In the genomic region with DNA sequence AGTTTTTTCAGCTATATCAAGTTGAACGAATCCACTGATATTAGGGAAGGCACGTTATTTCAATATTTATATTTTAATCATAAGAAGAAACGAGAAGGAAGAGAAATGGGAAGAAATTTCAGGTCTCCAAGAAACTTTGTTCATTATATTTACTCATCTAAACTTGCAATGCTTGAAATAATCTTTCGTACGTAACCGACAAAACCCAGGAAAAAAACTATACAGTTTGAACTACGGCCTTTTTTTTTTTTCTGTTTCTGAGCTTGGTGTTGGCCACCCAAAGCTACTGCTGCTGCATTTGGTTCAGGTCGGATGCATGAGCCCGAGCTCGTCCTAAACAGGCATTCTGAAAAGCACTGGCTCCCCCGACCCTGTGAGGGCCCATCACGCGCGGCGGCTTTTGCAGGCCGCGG, we compare ENCODE assay signal across 8 cellular contexts. TPM values are rescaled to one million over a fixed set of nuclear protein-coding genes. Genes with fewer than 3 reads are reported as not detected.
DNase-seq lines count a peak whose midpoint lies in the region; TF ChIP-seq lines count a peak whose summit lies in the region.

No MANE protein-coding gene starts in this region.

- H3K4me3 Mint-ChIP-seq in glutamatergic neuron (ENCODE audit: unreplicated experiment) = peak overlapping the region; percentile 92

- H3K9me2 ChIP-seq in GM23248 (ENCODE audit: insufficient read depth) = no peaks in the 10 kb centered on the region

- no peak for DNase-seq in GM23248
- DNase-seq in glutamatergic neuron = no peak
- DNase-seq in NAMALWA (ENCODE audit: low spot score) = no peak
- DNase-seq in NCI-H1694 treated with DMSO at 0.1 percent for 48 hours (lab: John Stamatoyannopoulos, UW) = no peak
- no peak for DNase-seq in glomerular visceral epithelial cell (ENCODE audit: extremely low spot score)
- no peak for DNase-seq in erythroblast (lab: John Stamatoyannopoulos, UW)

- peaks cover 16% of the 10 kb centered on the region for H3F3A ChIP-seq in GM23248 (ENCODE audit: insufficient read depth)

- H3K27ac ChIP-seq in GM23248 = no peak overlapping the region

- H3K79me2 ChIP-seq in GM23248 (ENCODE audit: insufficient read depth) = peaks cover 13% of the 10 kb centered on the region

- peaks cover 3% of the 10 kb centered on the region for H3K9me3 Mint-ChIP-seq in glutamatergic neuron (ENCODE audit: unreplicated experiment)

- H2AFZ ChIP-seq in GM23248 = peak overlapping the region; percentile 90

- no peaks in the 10 kb centered on the region for H4K20me1 ChIP-seq in GM23248 (ENCODE audit: insufficient read depth)

- in situ Hi-C loops in GM23248 (cut with MboI) = loop anchor here (25.0 kb wide), 2 partner anchors 394 to 406 kb away; no protein-coding TSS in a partner anchor

- H3K27me3 ChIP-seq in GM23248 (replicated peaks; ENCODE audit: insufficient read depth) = 0 out of 2 replicates have a peak, but pooled peaks cover 4% of the 10 kb centered on the region
- H3K27me3 ChIP-seq in skeletal muscle satellite cell (ENCODE audit: control insufficient read depth, insufficient read depth, low read length) = peaks cover 13% of the 10 kb centered on the region

- TF ChIP-seq POLR2A in erythroblast (IDR thresholded peaks at IDR 0.05; ENCODE audit: low read length) = no peak

- H3K9me3 ChIP-seq in GM23248 (ENCODE audit: low read depth) = no peaks in the 10 kb centered on the region
- no peaks in the 10 kb centered on the region for H3K9me3 ChIP-seq in skeletal muscle satellite cell (replicated peaks; ENCODE audit: low read length)

- no peaks in the 10 kb centered on the region for H3K36me3 Mint-ChIP-seq in glutamatergic neuron (ENCODE audit: unreplicated experiment)

- peak overlapping the region; percentile 90 for H3K9ac ChIP-seq in GM23248
- H3K9ac ChIP-seq in skeletal muscle satellite cell (ENCODE audit: low read depth, low read length) = peak overlapping the region; percentile 84

- peak overlapping the region; percentile 62 for H3K27ac Mint-ChIP-seq in glutamatergic neuron (ENCODE audit: unreplicated experiment)

- TF ChIP-seq CTCF in WI38 (IDR thresholded peaks at IDR 0.05; ENCODE audit: low read depth, low read length) = no peak
- no peak for TF ChIP-seq CTCF in glutamatergic neuron (IDR thresholded peaks at IDR 0.05; ENCODE audit: partially characterized antibody, unreplicated experiment)

- H3K36me3 ChIP-seq in GM23248 (ENCODE audit: low read depth) = no peaks in the 10 kb centered on the region
- H3K36me3 ChIP-seq in skeletal muscle satellite cell (ENCODE audit: insufficient read depth, low read length) = no peaks in the 10 kb centered on the region

- peaks cover 13% of the 10 kb centered on the region for H3K4me1 Mint-ChIP-seq in glutamatergic neuron (ENCODE audit: low read depth, unreplicated experiment)

- H3K4me2 ChIP-seq in GM23248 (ENCODE audit: unreplicated experiment) (peak overlapping the region; percentile 82), skeletal muscle satellite cell (ENCODE audit: low read length) (peak overlapping the region; percentile 78)

- H3K4me1 ChIP-seq in GM23248 (ENCODE audit: insufficient read depth) (peaks cover 15% of the 10 kb centered on the region), skeletal muscle satellite cell (ENCODE audit: control insufficient read depth, insufficient read depth, low read length) (peaks cover 4% of the 10 kb centered on the region)

- peak overlapping the region; percentile 89 for H3K4me3 ChIP-seq in GM23248
- peak overlapping the region; percentile 80 for H3K4me3 ChIP-seq in WI38 (ENCODE audit: low read depth, low read length)
- peak overlapping the region; percentile 82 for H3K4me3 ChIP-seq in skeletal muscle satellite cell (ENCODE audit: low read length)

- 1 to 2% methylated on average over 17 of the region's 17 CpGs for WGBS in GM23248 (ENCODE audit: low coverage in 1 of 2, low lambda C conversion rate in 2 of 2, missing lambda C conversion rate in 2 of 2), 2 experiments

- H3K27me3 Mint-ChIP-seq in glutamatergic neuron (ENCODE audit: unreplicated experiment) = peaks cover 7% of the 10 kb centered on the region

RNA-seq across cellular contexts. Expression of a gene that starts 0.5 kb away (rescaled TPM):
- 24.8 and 28.5 TPM in 2 replicates for total RNA-seq in GM23248 (2014; rRNA removed; shearing (Covaris generic))
- polyA plus RNA-seq in GM23248 (2016; fragmentation: Nextera tagmentation; extraction: Ambion mirVana) = 45.3 and 45.7 TPM in 2 replicates
- 10.7 TPM for total RNA-seq in glutamatergic neuron (ENCODE audit: unreplicated experiment)
- 20.8 TPM in 2 replicates for total RNA-seq in skeletal muscle satellite cell (2012; rRNA removed)

RNA-seq across cellular contexts. Expression of a gene that starts 55.1 kb away (rescaled TPM):
- total RNA-seq in GM23248 (2014; rRNA removed; shearing (Covaris generic)) = 0.11 and 0.13 TPM in 2 replicates
- 0.06 TPM in 2 replicates for polyA plus RNA-seq in GM23248 (2016; fragmentation: Nextera tagmentation; extraction: Ambion mirVana)
- 15.3 TPM for total RNA-seq in glutamatergic neuron (ENCODE audit: unreplicated experiment)
- total RNA-seq in skeletal muscle satellite cell (2012; rRNA removed) = 0.25 and 0.87 TPM in 2 replicates

Comparison
In these comparisons a context has a peak if more than half of its experiments do, and no peak if none do; other contexts are left out.
1. RNA of a gene that starts 55.1 kb away (total RNA-seq): 15.3 TPM in glutamatergic neuron (single experiment); 0.11 to 0.13 TPM in GM23248; every median in the first group is over 10 times any median in the second.
2. Peak in every context shown above with its lines, with median percentiles within 50 percentile points of each other: H3K4me3 ChIP-seq.